Comparison of ENCODE assay signal across 23 cellular contexts in the genomic region with DNA sequence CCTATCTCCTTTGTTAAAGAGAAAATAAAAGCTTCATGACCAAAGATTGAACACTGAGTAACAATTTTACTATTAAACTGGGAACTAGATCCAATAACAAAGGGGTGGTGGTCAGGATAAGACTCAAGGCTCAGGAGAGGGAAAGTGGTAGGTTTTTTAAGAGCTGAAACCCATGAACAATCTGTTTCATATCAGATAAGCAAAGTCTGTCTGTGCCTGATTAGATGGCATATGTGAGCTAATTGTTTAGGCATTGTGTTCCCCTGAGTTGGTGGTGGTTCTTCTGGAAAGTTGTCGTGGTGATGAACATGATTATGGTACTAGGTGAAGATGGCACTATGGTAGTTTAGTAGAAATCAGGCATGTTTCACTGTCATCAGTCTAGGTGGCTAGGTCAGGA. TPM values are rescaled to one million over a fixed set of nuclear protein-coding genes. Genes with fewer than 3 reads are reported as not detected.
A peak's percentile ranks its signal among the peaks of the same experiment; 100 is the strongest.
DNase-seq lines count a peak whose midpoint lies in the region; ATAC-seq and TF ChIP-seq lines count a peak whose summit lies in the region.
"Had no signal": no experiment of that assay in that cellular context is flagged by ENCODE, and none has a peak within 500 bp of the region (broad histone marks: within the 10 kb centered on the region; RNA-seq: fewer than 3 reads in every experiment).

No MANE protein-coding gene starts in this region.

- intact Hi-C loops in activated CD4-positive, alpha-beta T cell treated with anti-CD3 and anti-CD28 coated beads for 36 hours (cut with DNase I, micrococcal nuclease) = no loop called here
- intact Hi-C loops in gastrocnemius medialis (cut with DNase I; ENCODE audit: low total_unique reads) = no loop called here

- peaks cover 70% of the 10 kb centered on the region for H3K4me1 Mint-ChIP-seq in activated CD4-positive, alpha-beta T cell treated with anti-CD3 and anti-CD28 coated beads for 36 hours
- H3K4me1 Mint-ChIP-seq in T-helper 2 cell treated with Interferon-gamma antibody and Interleukin-4, amounts not matched to agents 5 μg/mL and 100 μg/mL, for 36 hours (ENCODE audit: low read depth) = peaks cover 31% of the 10 kb centered on the region

- peaks cover 15% of the 10 kb centered on the region for H3K36me3 Mint-ChIP-seq in activated CD4-positive, alpha-beta T cell treated with anti-CD3 and anti-CD28 coated beads for 36 hours (ENCODE audit: low read depth)
- H3K36me3 Mint-ChIP-seq in T-helper 2 cell treated with Interferon-gamma antibody and Interleukin-4, amounts not matched to agents 5 μg/mL and 100 μg/mL, for 36 hours (ENCODE audit: low read depth) = peaks cover 22% of the 10 kb centered on the region

- POLR2A ChIA-PET in activated CD4-positive, alpha-beta T cell treated with anti-CD3 and anti-CD28 coated beads for 36 hours (lab: Charles Lee) = interaction anchor here (0.7 kb wide), 1 partner anchor 1008 kb away, joined by 3 read pairs; no protein-coding TSS in a partner anchor

- in situ Hi-C loops in gastrocnemius medialis (cut with MboI; ENCODE audit: low sequenced_read_pairs in 4 of 4) = no loop called here

- peak; percentile 12 for ATAC-seq in activated CD4-positive, alpha-beta T cell treated with anti-CD3 and anti-CD28 coated beads for 36 hours
- ATAC-seq in gastrocnemius medialis = no peak
- ATAC-seq: activated CD8-positive, alpha-beta memory T cell treated with anti-CD3 and anti-CD28 coated beads, Interleukin-2, amount 10 ng/mL, durations not matched to agents 7 days and 5 days; heart left ventricle; left cardiac atrium; Right ventricle myocardium inferior had no signal

- H3K9me3 ChIP-seq in gastrocnemius medialis = no peaks in the 10 kb centered on the region

- no peak overlapping the region for H3K27ac Mint-ChIP-seq in activated CD4-positive, alpha-beta T cell treated with anti-CD3 and anti-CD28 coated beads for 36 hours
- H3K27ac Mint-ChIP-seq in T-helper 2 cell treated with Interferon-gamma antibody and Interleukin-4, amounts not matched to agents 5 μg/mL and 100 μg/mL, for 36 hours = no peak overlapping the region
- H3K27ac Mint-ChIP-seq: activated CD8-positive, alpha-beta memory T cell treated with anti-CD3 and anti-CD28 coated beads, Interleukin-2, amount 10 ng/mL, durations not matched to agents 7 days and 5 days had no signal

- no peaks in the 10 kb centered on the region for H3K36me3 ChIP-seq in gastrocnemius medialis
- H3K36me3 ChIP-seq: breast epithelium, heart left ventricle had no signal

- TF ChIP-seq CTCF in gastrocnemius medialis (IDR thresholded peaks at IDR 0.05 in 4 of 5, conservative IDR thresholded peaks at IDR 0.05 in 1 of 5) = no peak

- TF ChIP-seq POLR2A in gastrocnemius medialis (IDR thresholded peaks at IDR 0.05) = no peak

- H3K27ac ChIP-seq in gastrocnemius medialis = peak overlapping the region in 3 of 4 donors; percentile 17 to 53 (median 19)
- H3K27ac ChIP-seq in substantia nigra (ENCODE audit: low read depth, low read length, poor library complexity, severe bottlenecking) = no peak overlapping the region
- H3K27ac ChIP-seq: breast epithelium, coronary artery, heart left ventricle, tibial artery had no signal

- peaks cover 45 to 50% of the 10 kb centered on the region in 2 donors for H3K4me1 ChIP-seq in gastrocnemius medialis
- H3K4me1 ChIP-seq: breast epithelium had no signal

- H3K4me3 ChIP-seq in gastrocnemius medialis = no peak overlapping the region
- H3K4me3 ChIP-seq: breast epithelium, coronary artery, heart left ventricle, tibial artery had no signal

- H3K4me3 Mint-ChIP-seq in activated CD4-positive, alpha-beta T cell treated with anti-CD3 and anti-CD28 coated beads for 36 hours = no peak overlapping the region
- H3K4me3 Mint-ChIP-seq in T-helper 2 cell treated with Interferon-gamma antibody and Interleukin-4, amounts not matched to agents 5 μg/mL and 100 μg/mL, for 36 hours = no peak overlapping the region
- H3K4me3 Mint-ChIP-seq: activated CD8-positive, alpha-beta memory T cell treated with anti-CD3 and anti-CD28 coated beads, Interleukin-2, amount 10 ng/mL, durations not matched to agents 7 days and 5 days had no signal

- no peaks in the 10 kb centered on the region for H3K27me3 Mint-ChIP-seq in activated CD4-positive, alpha-beta T cell treated with anti-CD3 and anti-CD28 coated beads for 36 hours
- no peaks in the 10 kb centered on the region for H3K27me3 Mint-ChIP-seq in T-helper 2 cell treated with Interferon-gamma antibody and Interleukin-4, amounts not matched to agents 5 μg/mL and 100 μg/mL, for 36 hours (ENCODE audit: low read depth)
- H3K27me3 Mint-ChIP-seq: activated CD8-positive, alpha-beta memory T cell treated with anti-CD3 and anti-CD28 coated beads, Interleukin-2, amount 10 ng/mL, durations not matched to agents 7 days and 5 days had no signal

- no peak for DNase-seq in activated CD4-positive, alpha-beta T cell treated with anti-CD3 and anti-CD28 coated beads for 36 hours
- no peak for DNase-seq in activated CD4-positive, alpha-beta T cell treated with anti-CD3 and anti-CD28 coated beads, Interleukin-2, amount 50 U/mL, for 48 hours
- DNase-seq in NCI-H226 = peak; percentile 15
- DNase-seq in dermis blood vessel endothelial cell = peak; percentile 20
- DNase-seq in gastrocnemius medialis = no peak
- DNase-seq in T-helper 2 cell treated with Interferon-gamma antibody and Interleukin-4, amounts not matched to agents 5 μg/mL and 100 μg/mL, for 36 hours (ENCODE audit: low spot score) = no peak
- no peak for DNase-seq in substantia nigra (lab: John Stamatoyannopoulos, UW)
- no peak for DNase-seq in NCI-H526 treated with DMSO at 0.1 percent for 48 hours (lab: John Stamatoyannopoulos, UW)
- DNase-seq: activated CD4-positive, CD25-positive, alpha-beta regulatory T cell treated with anti-CD3 and anti-CD28 coated beads, Interleukin-2, amount 50 U/mL, for 72 hours; activated CD8-positive, alpha-beta memory T cell treated with anti-CD3 and anti-CD28 coated beads, Interleukin-2, amount 10 ng/mL, durations not matched to agents 7 days and 5 days; COR-L47; GOT3; heart left ventricle; left cardiac atrium; MM.1S; NCI-H1436 treated with DMSO at 0.1 percent for 48 hours; NCI-H774; small intestine; stimulated activated naive CD4-positive, alpha-beta T cell treated with Interleukin-2 at 50 U/mL for 16 hours; tibial artery had no signal

- H3K27me3 ChIP-seq in gastrocnemius medialis = no peaks in the 10 kb centered on the region
- H3K27me3 ChIP-seq: breast epithelium, heart left ventricle, tibial artery had no signal

- H3K9me3 Mint-ChIP-seq in activated CD4-positive, alpha-beta T cell treated with anti-CD3 and anti-CD28 coated beads for 36 hours (ENCODE audit: low read depth) = peaks cover 9% of the 10 kb centered on the region
- H3K9me3 Mint-ChIP-seq in T-helper 2 cell treated with Interferon-gamma antibody and Interleukin-4, amounts not matched to agents 5 μg/mL and 100 μg/mL, for 36 hours = peaks cover 5% of the 10 kb centered on the region

- CTCF ChIA-PET in activated CD4-positive, alpha-beta T cell treated with anti-CD3 and anti-CD28 coated beads for 36 hours (lab: Charles Lee) = interaction anchor here (0.7 to 1.5 kb wide), 3 partner anchors 10 to 17 kb away, joined by 3 to 7 read pairs (median 4); no protein-coding TSS in a partner anchor

RNA-seq across cellular contexts. Expression of a gene that starts 24.4 kb away (rescaled TPM):
- total RNA-seq in activated CD4-positive, alpha-beta T cell treated with anti-CD3 and anti-CD28 coated beads for 36 hours = 10 to 100 TPM; 43.3 to 56.3 TPM
- total RNA-seq in dermis blood vessel endothelial cell = 63.5 and 72.7 TPM in 2 replicates
- total RNA-seq in gastrocnemius medialis = 100 to 1,000 TPM in 2 of 4 donors, 10 to 100 TPM in 2; 84.4 to 222 (median 97.6) TPM

Comparison
In these comparisons a context has a peak if more than half of its experiments do, and no peak if none do; other contexts are left out.
1. DNase-seq: peak in NCI-H226 (single experiment) and dermis blood vessel endothelial cell (single experiment); none in activated CD4-positive, alpha-beta T cell treated with anti-CD3 and anti-CD28 coated beads for 36 hours (single experiment), activated CD4-positive, alpha-beta T cell treated with anti-CD3 and anti-CD28 coated beads, Interleukin-2, amount 50 U/mL, for 48 hours (0 of 2), gastrocnemius medialis (0 of 2), T-helper 2 cell treated with Interferon-gamma antibody and Interleukin-4, amounts not matched to agents 5 μg/mL and 100 μg/mL, for 36 hours (single experiment), substantia nigra (0 of 49) and NCI-H526 treated with DMSO at 0.1 percent for 48 hours (single experiment).